Comparison of ENCODE assay signal across 8 cellular contexts in the genomic region with DNA sequence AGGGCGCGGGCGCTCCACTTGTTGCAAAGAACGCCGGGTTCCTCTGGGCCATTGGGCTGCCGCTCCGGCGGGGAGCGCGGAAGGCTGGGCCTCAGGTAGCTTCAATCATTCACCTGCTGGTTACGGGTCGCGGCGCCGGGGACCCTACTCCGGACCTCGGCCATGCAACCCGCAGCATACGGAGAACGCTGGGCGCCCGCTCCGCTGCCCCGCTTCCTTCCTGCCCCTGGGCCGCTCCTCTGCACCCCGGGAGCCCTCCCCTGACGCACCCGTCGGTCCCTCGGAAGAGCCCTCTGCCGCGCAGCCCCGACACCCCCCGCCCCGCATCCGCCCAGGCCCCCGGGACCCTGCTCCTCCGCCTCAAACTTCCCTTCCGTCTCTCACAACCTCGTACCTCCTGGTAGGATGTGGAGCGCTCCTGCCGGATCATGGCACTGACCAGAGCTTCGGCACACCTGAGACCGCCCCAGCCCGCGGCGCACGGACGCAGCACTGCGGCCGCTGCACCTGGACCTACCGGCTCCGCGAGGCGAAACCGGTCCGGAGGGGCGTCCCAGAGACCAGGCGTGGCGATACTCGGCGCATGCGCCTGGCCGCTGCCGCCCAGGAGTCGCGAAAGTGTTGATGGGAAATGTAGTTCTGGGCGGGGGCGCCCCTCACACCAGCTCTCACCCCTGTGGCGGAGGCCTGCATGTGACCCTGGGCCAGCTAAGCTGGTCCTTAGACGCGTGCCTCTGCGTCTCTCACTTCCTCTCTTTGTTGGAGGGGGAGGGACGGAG. TPM values are rescaled to one million over a fixed set of nuclear protein-coding genes. Genes with fewer than 3 reads are reported as not detected.
DNase-seq lines count a peak whose midpoint lies in the region; ATAC-seq and TF ChIP-seq lines count a peak whose summit lies in the region.

Gene PACC1 (minus strand): TSS at position 559 of the 779 bp plus-strand sequence. CDS start 129 bp downstream, at position 430.

- no peaks in the 10 kb centered on the region for H4K20me1 ChIP-seq in SK-N-SH (ENCODE audit: insufficient read depth)
- H4K20me1 ChIP-seq in osteoblast (ENCODE audit: insufficient read depth, low read length) = peaks cover 6% of the 10 kb centered on the region

- POLR2A ChIA-PET in HEK293T (lab: Yijun Ruan, JAX) = interaction anchor here (1.0 to 2.3 kb wide), 6 partner anchors 10 to 194 kb away, joined by 3 to 6 read pairs (median 5); partner anchors contain the start of genes ATF3 and NENF
- POLR2A ChIA-PET in SK-N-SH (lab: Yijun Ruan, JAX) = no interaction called here

- no peaks in the 10 kb centered on the region for H3K27me3 ChIP-seq in SK-N-SH (ENCODE audit: insufficient read depth)
- H3K27me3 ChIP-seq in osteoblast (ENCODE audit: insufficient read depth, low read length) = no peaks in the 10 kb centered on the region
- H3K27me3 ChIP-seq in thoracic aorta (replicated peaks; ENCODE audit: insufficient read depth) = no peaks in the 10 kb centered on the region

- CTCF ChIA-PET in HEK293T (lab: Yijun Ruan, JAX) = no interaction called here
- CTCF ChIA-PET in SK-N-SH (lab: Yijun Ruan, JAX) = interaction anchor here (1.1 to 1.9 kb wide), 3 partner anchors 41 to 344 kb away, joined by 3 to 9 read pairs (median 5); no protein-coding TSS in a partner anchor

- WGBS in SK-N-SH (ENCODE audit: low lambda C conversion rate) = 2% methylated on average over 39 of the region's 74 CpGs

- H3K4me1 ChIP-seq in SK-N-SH (ENCODE audit: control insufficient read depth in 1 of 2, insufficient read depth in 2 of 2, low read depth in 1 of 2, low read length in 1 of 2) = peaks cover 0 to 9% of the 10 kb centered on the region in 2 experiments; a peak in 1 of 4 replicates
- peaks cover 2% of the 10 kb centered on the region for H3K4me1 ChIP-seq in osteoblast (ENCODE audit: insufficient read depth, low read length)
- H3K4me1 ChIP-seq in thoracic aorta (ENCODE audit: control insufficient read depth in 1 of 2, low read depth in 2 of 2) = peaks cover 4 to 18% of the 10 kb centered on the region in 2 donors

- no peaks in the 10 kb centered on the region for H3F3A ChIP-seq in SK-N-SH (replicated peaks; ENCODE audit: insufficient read depth)

- peak within 1 kb of the TSS in 1 of 2 experiments; percentile 67; a peak in 1 of 4 replicates for H3K27ac ChIP-seq in SK-N-SH (ENCODE audit: low read depth in 2 of 2, low read length in 1 of 2)
- H3K27ac ChIP-seq in osteoblast (ENCODE audit: low read depth, low read length) = no peak within 1 kb of the TSS
- H3K27ac ChIP-seq in thoracic aorta = peak within 1 kb of the TSS in 1 of 2 donors; percentile 37

- no peaks in the 10 kb centered on the region for H3K9me2 ChIP-seq in SK-N-SH

- H3K79me2 ChIP-seq in SK-N-SH (ENCODE audit: insufficient read depth) (0 out of 2 replicates have a peak, but pooled peaks cover 6% of the 10 kb centered on the region), osteoblast (ENCODE audit: insufficient read depth, low read length) (peaks cover 2% of the 10 kb centered on the region)

- TF ChIP-seq CTCF in SK-N-SH (IDR thresholded peaks at IDR 0.05) = no peak
- TF ChIP-seq CTCF in osteoblast (IDR thresholded peaks at IDR 0.05; ENCODE audit: extremely low read depth, low read depth, low read length) = no peak
- no peak for TF ChIP-seq CTCF in thoracic aorta (IDR thresholded peaks at IDR 0.05)

- H3K9me3 ChIP-seq in SK-N-SH (no peaks in the 10 kb centered on the region), osteoblast (ENCODE audit: low read depth, low read length) (no peaks in the 10 kb centered on the region), thoracic aorta (no peaks in the 10 kb centered on the region)

- TF ChIP-seq RAD21 in SK-N-SH (IDR thresholded peaks at IDR 0.05; ENCODE audit: low read length) = no peak

- peak within 1 kb of the TSS; percentile 72 for H3K4me3 ChIP-seq in GM08714 (ENCODE audit: low read length)
- H3K4me3 ChIP-seq in SK-N-SH (ENCODE audit: low read depth in 2 of 2, low read length in 1 of 2) = peak within 1 kb of the TSS; percentile 78 to 87
- peak within 1 kb of the TSS; percentile 98 for H3K4me3 ChIP-seq in osteoblast (ENCODE audit: insufficient read depth, low read length)
- peak within 1 kb of the TSS; percentile 99 for H3K4me3 ChIP-seq in thoracic aorta

- peak; percentile 100 for DNase-seq in HEK293T (ENCODE audit: extremely low spot score)
- DNase-seq in MV-4-11 (lab: John Stamatoyannopoulos, UW) = peak; percentile 100
- peak; percentile 98 for DNase-seq in SK-N-SH
- peak; percentile 87 for DNase-seq in activated naive CD4-positive, alpha-beta T cell treated with anti-CD3 and anti-CD28 coated beads, Interleukin-2, amount 50 U/mL, for 16 hours
- DNase-seq in glomerular visceral epithelial cell (ENCODE audit: extremely low spot score) = peak; percentile 90
- DNase-seq in osteoblast (ENCODE audit: insufficient read length, low spot score, missing footprints) = peak; percentile 98
- DNase-seq in thoracic aorta (ENCODE audit: low spot score) = peak; percentile 56

- H2AFZ ChIP-seq in SK-N-SH (ENCODE audit: low read depth) (peak within 1 kb of the TSS; percentile 95), osteoblast (ENCODE audit: low read length) (peak within 1 kb of the TSS; percentile 96)

- H3K4me2 ChIP-seq in SK-N-SH (peak within 1 kb of the TSS; percentile 79), osteoblast (ENCODE audit: insufficient read depth, low read length) (peak within 1 kb of the TSS; percentile 79)

- peak within 1 kb of the TSS; percentile 64; the same call in 1 of the 2 replicates for H3K9ac ChIP-seq in SK-N-SH

- H3K36me3 ChIP-seq in SK-N-SH (replicated peaks in 1 of 2; ENCODE audit: control insufficient read depth in 1 of 2, insufficient read depth in 2 of 2, low read length in 1 of 2) (peaks cover 2 to 19% of the 10 kb centered on the region in 2 experiments), osteoblast (ENCODE audit: insufficient read depth, low read length) (no peaks in the 10 kb centered on the region), thoracic aorta (no peaks in the 10 kb centered on the region)

- peak; percentile 66 for ATAC-seq in thoracic aorta (ENCODE audit: insufficient number of reproducible peaks, low FRiP score, low read depth)

- TF ChIP-seq EP300 in SK-N-SH (IDR thresholded peaks at IDR 0.05; ENCODE audit: borderline replicate concordance in 1 of 2, low read depth in 1 of 2, low read length in 1 of 2) = no peak

TF ChIP-seq in HEK293T, 16 proteins besides CTCF, POLR2A, EP300 and RAD21:
- TF ChIP-seq ZNF384 (IDR thresholded peaks at IDR 0.05) (no peak), LEF1 (IDR thresholded peaks at IDR 0.05; ENCODE audit: borderline replicate concordance) (no peak), ARNT (IDR thresholded peaks at IDR 0.05) (no peak), CTBP1 (IDR thresholded peaks at IDR 0.05; ENCODE audit: borderline replicate concordance) (no peak), FOXK2 (IDR thresholded peaks at IDR 0.05) (no peak), TARDBP (IDR thresholded peaks at IDR 0.05) (no peak), L3MBTL2 (conservative IDR thresholded peaks at IDR 0.05) (peak; percentile 88)

TF ChIP-seq in SK-N-SH, 30 proteins besides CTCF, POLR2A, EP300 and RAD21 (continues in another document):
- TF ChIP-seq POLR2AphosphoS5 (IDR thresholded peaks at IDR 0.05; ENCODE audit: low read depth, low read length) (peak; percentile 68; the same call in 1 of the 2 replicates), TEAD4 (IDR thresholded peaks at IDR 0.05; ENCODE audit: borderline replicate concordance, insufficient read depth) (no peak), NFIC (IDR thresholded peaks at IDR 0.05; ENCODE audit: borderline replicate concordance) (no peak), FOXM1 (IDR thresholded peaks at IDR 0.05; ENCODE audit: low read depth) (no peak), RCOR1 (IDR thresholded peaks at IDR 0.05; ENCODE audit: low read length) (no peak), ZBTB33 (IDR thresholded peaks at IDR 0.05; ENCODE audit: borderline replicate concordance, low read depth) (no peak), RXRA (IDR thresholded peaks at IDR 0.05; ENCODE audit: borderline replicate concordance, low read depth) (no peak), GATA2 (CRISPR knock-in tag; IDR thresholded peaks at IDR 0.05) (no peak), ELF1 (IDR thresholded peaks at IDR 0.05) (no peak), YY1 (IDR thresholded peaks at IDR 0.05; ENCODE audit: low read depth) (no peak)
- TF ChIP-seq, protein P1, sequence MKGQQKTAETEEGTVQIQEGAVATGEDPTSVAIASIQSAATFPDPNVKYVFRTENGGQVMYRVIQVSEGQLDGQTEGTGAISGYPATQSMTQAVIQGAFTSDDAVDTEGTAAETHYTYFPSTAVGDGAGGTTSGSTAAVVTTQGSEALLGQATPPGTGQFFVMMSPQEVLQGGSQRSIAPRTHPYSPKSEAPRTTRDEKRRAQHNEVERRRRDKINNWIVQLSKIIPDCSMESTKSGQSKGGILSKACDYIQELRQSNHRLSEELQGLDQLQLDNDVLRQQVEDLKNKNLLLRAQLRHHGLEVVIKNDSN (IDR thresholded peaks at IDR 0.05; ENCODE audit: borderline replicate concordance, low read depth) = no peak; the same call in 1 of the 2 replicates

RNA-seq across cellular contexts. Expression of gene PACC1, which starts in this region (rescaled TPM):
- polyA plus RNA-seq in SK-N-SH (2012; rRNA removed) = 23.1 and 34.8 TPM in 2 replicates
- 18.3 and 25.0 TPM in 2 replicates for polyA plus RNA-seq in SK-N-SH (2012; cell fraction: cytosol; rRNA removed)
- polyA plus RNA-seq in SK-N-SH (2012; cell fraction: nucleus; rRNA removed) = 20.5 and 26.9 TPM in 2 replicates
- total RNA-seq in osteoblast (6.5 and 7.1 TPM in 2 replicates), thoracic aorta (1 to 10 TPM; 3.2 to 4.1 TPM)
